ENCODE assay signal across 19 cellular contexts in genomic region chr6:13280253-13280652, GRCh38.
"Had no signal": no experiment of that assay in that cellular context is flagged by ENCODE, and none has a peak within 500 bp of the region (broad histone marks: within the 10 kb centered on the region; RNA-seq: fewer than 3 reads in every experiment).

No MANE protein-coding gene starts in this region.

- DNase-seq: activated CD4-positive, alpha-beta T cell treated with anti-CD3 and anti-CD28 coated beads for 4 hours; activated CD4-positive, alpha-beta T cell treated with anti-CD3 and anti-CD28 coated beads, Interleukin-2, amount 50 U/mL, for 48 hours; activated CD4-positive, CD25-positive, alpha-beta regulatory T cell; activated CD8-positive, alpha-beta memory T cell treated with anti-CD3 and anti-CD28 coated beads, Interleukin-2, amount 10 ng/mL, durations not matched to agents 7 days and 5 days; activated T-cell treated with anti-CD3 and anti-CD28 coated beads for 4 hours; amniotic stem cell; foreskin fibroblast; heart right ventricle; kidney; lower lobe of right lung; spleen; stimulated activated CD4-positive, alpha-beta T cell treated with anti-CD3 and anti-CD28 coated beads, Interleukin-4, amount 100 ng/mL, for 1 hour; T1000; tibial artery had no signal

- H3K27me3 Mint-ChIP-seq: activated CD8-positive, alpha-beta memory T cell treated with anti-CD3 and anti-CD28 coated beads, Interleukin-2, amount 10 ng/mL, durations not matched to agents 7 days and 5 days; activated naive CD8-positive, alpha-beta T cell; naive thymus-derived CD8-positive, alpha-beta T cell; progenitor cell of endocrine pancreas; stimulated activated naive CD8-positive, alpha-beta T cell treated with anti-CD3 and anti-CD28 coated beads, Interleukin-15, Interleukin-2, amounts not matched to agents 100 ng/mL and 50 ng/mL, for 24 hours had no signal

- H3K4me3 Mint-ChIP-seq: activated CD8-positive, alpha-beta memory T cell treated with anti-CD3 and anti-CD28 coated beads, Interleukin-2, amount 10 ng/mL, durations not matched to agents 7 days and 5 days; activated naive CD8-positive, alpha-beta T cell; naive thymus-derived CD8-positive, alpha-beta T cell; stimulated activated naive CD8-positive, alpha-beta T cell treated with anti-CD3 and anti-CD28 coated beads, Interleukin-15, Interleukin-2, amounts not matched to agents 100 ng/mL and 50 ng/mL, for 24 hours had no signal

- H3K9me3 Mint-ChIP-seq: stimulated activated naive CD8-positive, alpha-beta T cell treated with anti-CD3 and anti-CD28 coated beads, Interleukin-15, Interleukin-2, amounts not matched to agents 100 ng/mL and 50 ng/mL, for 24 hours had no signal

- ATAC-seq: activated CD8-positive, alpha-beta memory T cell treated with anti-CD3 and anti-CD28 coated beads, Interleukin-2, amount 10 ng/mL, durations not matched to agents 7 days and 5 days; lower lobe of right lung had no signal

- H3K36me3 Mint-ChIP-seq: activated CD8-positive, alpha-beta memory T cell treated with anti-CD3 and anti-CD28 coated beads, Interleukin-2, amount 10 ng/mL, durations not matched to agents 7 days and 5 days; activated naive CD8-positive, alpha-beta T cell had no signal

- H3K9me3 ChIP-seq: breast epithelium, heart right ventricle, lower lobe of right lung, spleen, tibial artery had no signal

- H3K27ac Mint-ChIP-seq: activated CD8-positive, alpha-beta memory T cell treated with anti-CD3 and anti-CD28 coated beads, Interleukin-2, amount 10 ng/mL, durations not matched to agents 7 days and 5 days; activated naive CD8-positive, alpha-beta T cell; progenitor cell of endocrine pancreas; stimulated activated naive CD8-positive, alpha-beta T cell treated with anti-CD3 and anti-CD28 coated beads, Interleukin-15, Interleukin-2, amounts not matched to agents 100 ng/mL and 50 ng/mL, for 24 hours had no signal
